In the genomic region with DNA sequence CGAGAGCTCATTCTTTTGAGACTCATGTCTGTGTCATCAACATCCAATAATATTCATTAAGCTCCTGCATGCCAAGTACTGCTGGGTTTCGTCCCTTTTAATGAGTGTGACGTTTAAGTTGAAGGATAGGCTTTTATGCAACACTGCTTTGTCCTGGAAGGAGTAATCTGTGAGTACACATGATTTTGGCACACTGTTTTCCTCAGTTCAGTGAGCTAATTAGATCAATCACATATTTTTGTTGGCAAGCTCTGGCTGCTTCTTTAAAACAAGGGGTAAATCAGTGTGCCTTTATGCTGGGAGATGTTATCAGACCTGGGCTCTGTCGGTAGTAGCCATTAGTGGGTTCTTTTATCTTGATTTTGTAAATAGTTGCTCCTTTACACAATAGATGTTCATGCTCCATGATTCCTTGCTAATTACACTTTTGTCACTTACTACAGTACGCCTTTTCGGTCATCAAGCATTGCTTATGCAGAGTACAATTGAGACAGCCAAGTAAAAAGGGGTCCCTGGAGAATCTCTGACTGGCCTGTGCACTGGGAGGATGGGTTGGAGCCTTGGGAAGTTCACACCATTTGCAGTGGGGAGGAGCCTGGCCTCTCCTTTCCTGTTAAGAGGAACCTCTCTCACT, we compare ENCODE assay signal across 10 cellular contexts.
DNase-seq lines count a peak whose midpoint lies in the region; ATAC-seq, FAIRE-seq and TF ChIP-seq lines count a peak whose summit lies in the region.
"Had no signal": no experiment of that assay in that cellular context is flagged by ENCODE, and none has a peak within 500 bp of the region (broad histone marks: within the 10 kb centered on the region; RNA-seq: fewer than 3 reads in every experiment).

No MANE protein-coding gene starts in this region.

- BruUV-seq in OCI-LY7 (replicated peaks; lab: Mats Ljungman, UMichigan) = no TSS peak

- POLR2A ChIA-PET in OCI-LY7 (lab: Charles Lee) = interaction anchor here (0.5 to 0.7 kb wide), 4 partner anchors 9 to 295 kb away, joined by 3 to 5 read pairs (median 3); no protein-coding TSS in a partner anchor
- POLR2A ChIA-PET in activated CD4-positive, alpha-beta T cell treated with anti-CD3 and anti-CD28 coated beads, Interleukin-2, amount 10 ng/mL, durations not matched to agents 7 days and 5 days (lab: Charles Lee) = no interaction called here

- no peak overlapping the region for H3K9ac ChIP-seq in endocrine pancreas (ENCODE audit: control insufficient read depth, insufficient read depth, low read length)

- FAIRE-seq in pancreas (lab: Jason Lieb, UNC) = no peak

- TF ChIP-seq CTCF in pancreas (IDR thresholded peaks at IDR 0.05) (no peak), OCI-LY7 (conservative IDR thresholded peaks at IDR 0.05; ENCODE audit: low read length) (no peak)

- H3K9me3 ChIP-seq in endocrine pancreas (ENCODE audit: control insufficient read depth, low read length) = no peaks in the 10 kb centered on the region
- H3K9me3 ChIP-seq in pancreas = no peaks in the 10 kb centered on the region
- H3K9me3 ChIP-seq in OCI-LY7 (ENCODE audit: low read length) = no peaks in the 10 kb centered on the region
- H3K9me3 ChIP-seq: heart right ventricle, SJSA1 had no signal

- H3K4me3 Mint-ChIP-seq in activated CD4-positive, alpha-beta T cell treated with anti-CD3 and anti-CD28 coated beads, Interleukin-2, amount 10 ng/mL, durations not matched to agents 7 days and 5 days = no peak overlapping the region

- WGBS in pancreas, 2 donors = 32 to 36% methylated on average over 6 of the region's 6 CpGs

- ATAC-seq in pancreas = peak; percentile 61 to 68 (median 66)
- ATAC-seq in HG02938 (IDR thresholded peaks at IDR 0.05; ENCODE audit: unreplicated experiment) = no peak

- H3K4me3 ChIP-seq in endocrine pancreas (ENCODE audit: control insufficient read depth, insufficient read depth, low read length) = peak overlapping the region; percentile 68
- H3K4me3 ChIP-seq in pancreas = no peak overlapping the region
- H3K4me3 ChIP-seq in OCI-LY7 (ENCODE audit: low read depth, low read length, poor library complexity, severe bottlenecking) = no peak overlapping the region
- H3K4me3 ChIP-seq: heart right ventricle, SJSA1 had no signal

- H3K27ac ChIP-seq in pancreas (peak overlapping the region in 1 of 4 donors; percentile 23), OCI-LY7 (ENCODE audit: low read depth, low read length, poor library complexity, severe bottlenecking) (no peak overlapping the region)
- H3K27ac ChIP-seq: heart right ventricle, SJSA1 had no signal

- H3K4me2 ChIP-seq in OCI-LY7 (ENCODE audit: low read length) = no peak overlapping the region

- H3K27me3 Mint-ChIP-seq in activated CD4-positive, alpha-beta T cell treated with anti-CD3 and anti-CD28 coated beads, Interleukin-2, amount 10 ng/mL, durations not matched to agents 7 days and 5 days = peaks cover 4% of the 10 kb centered on the region

- no peaks in the 10 kb centered on the region for H3K36me3 Mint-ChIP-seq in activated CD4-positive, alpha-beta T cell treated with anti-CD3 and anti-CD28 coated beads, Interleukin-2, amount 10 ng/mL, durations not matched to agents 7 days and 5 days (ENCODE audit: low read depth)

- H3K27me3 ChIP-seq in endocrine pancreas (ENCODE audit: control insufficient read depth, insufficient read depth, low read length) (no peaks in the 10 kb centered on the region), pancreas (no peaks in the 10 kb centered on the region)
- H3K27me3 ChIP-seq: heart right ventricle, SJSA1 had no signal

- H3K36me3 ChIP-seq in endocrine pancreas (ENCODE audit: control insufficient read depth, insufficient read depth, low read length) (no peaks in the 10 kb centered on the region), pancreas (no peaks in the 10 kb centered on the region), OCI-LY7 (ENCODE audit: insufficient read depth, low read length) (no peaks in the 10 kb centered on the region)
- H3K36me3 ChIP-seq: heart right ventricle, SJSA1 had no signal

- no peaks in the 10 kb centered on the region for H4K20me1 ChIP-seq in OCI-LY7 (ENCODE audit: insufficient read depth, low read length)

- H3K27ac Mint-ChIP-seq in activated CD4-positive, alpha-beta T cell treated with anti-CD3 and anti-CD28 coated beads, Interleukin-2, amount 10 ng/mL, durations not matched to agents 7 days and 5 days = no peak overlapping the region

- H3K79me2 ChIP-seq in OCI-LY7 (ENCODE audit: insufficient read depth, low read depth, low read length) = no peaks in the 10 kb centered on the region

- DNase-seq in ELF-1 (ENCODE audit: low read depth, low spot score) = peak; percentile 15
- DNase-seq in NCI-H226 = peak; percentile 47
- DNase-seq in pancreas = no peak
- no peak for DNase-seq in OCI-LY7 (ENCODE audit: low spot score)
- DNase-seq in stimulated activated CD4-positive, alpha-beta T cell treated with anti-CD3 and anti-CD28 coated beads, Interleukin-2, amount 100 ng/mL, for 48 hours = no peak
- no peak for DNase-seq in activated CD4-positive, alpha-beta T cell treated with anti-CD3 and anti-CD28 coated beads, Interleukin-2, amount 10 ng/mL, durations not matched to agents 7 days and 5 days
- DNase-seq: heart right ventricle had no signal

- H3K4me1 ChIP-seq in endocrine pancreas (ENCODE audit: control insufficient read depth, insufficient read depth, low read length) = peaks cover 21% of the 10 kb centered on the region
- H3K4me1 ChIP-seq in pancreas = peaks cover 12 to 17% (median 13%) of the 10 kb centered on the region in 3 donors
- H3K4me1 ChIP-seq in OCI-LY7 (ENCODE audit: insufficient read depth, low read length, poor library complexity, severe bottlenecking) = no peaks in the 10 kb centered on the region

- no peaks in the 10 kb centered on the region for H3K9me2 ChIP-seq in OCI-LY7 (ENCODE audit: insufficient read depth, low read length)

- H3K9me3 Mint-ChIP-seq in activated CD4-positive, alpha-beta T cell treated with anti-CD3 and anti-CD28 coated beads, Interleukin-2, amount 10 ng/mL, durations not matched to agents 7 days and 5 days = no peaks in the 10 kb centered on the region

- CTCF ChIA-PET in OCI-LY7 (lab: Charles Lee; ENCODE audit: unreplicated experiment) = no interaction called here
- CTCF ChIA-PET in activated CD4-positive, alpha-beta T cell treated with anti-CD3 and anti-CD28 coated beads, Interleukin-2, amount 10 ng/mL, durations not matched to agents 7 days and 5 days (lab: Charles Lee) = no interaction called here

- intact Hi-C loops in pancreas (cut with DNase I) = no loop called here
- intact Hi-C loops in OCI-LY7 (cut with micrococcal nuclease; ENCODE audit: unreplicated experiment) = no loop called here

- no peak overlapping the region for H2AFZ ChIP-seq in OCI-LY7 (ENCODE audit: low read length)

- peaks cover 2% of the 10 kb centered on the region for H3K4me1 Mint-ChIP-seq in activated CD4-positive, alpha-beta T cell treated with anti-CD3 and anti-CD28 coated beads, Interleukin-2, amount 10 ng/mL, durations not matched to agents 7 days and 5 days

Comparison
In these comparisons a context has a peak if more than half of its experiments do, and no peak if none do; other contexts are left out.
1. DNase-seq: peak in ELF-1 (single experiment) and NCI-H226 (single experiment); none in pancreas (0 of 6), OCI-LY7 (single experiment), stimulated activated CD4-positive, alpha-beta T cell treated with anti-CD3 and anti-CD28 coated beads, Interleukin-2, amount 100 ng/mL, for 48 hours (0 of 2) and activated CD4-positive, alpha-beta T cell treated with anti-CD3 and anti-CD28 coated beads, Interleukin-2, amount 10 ng/mL, durations not matched to agents 7 days and 5 days (single experiment).